In the genomic region with DNA sequence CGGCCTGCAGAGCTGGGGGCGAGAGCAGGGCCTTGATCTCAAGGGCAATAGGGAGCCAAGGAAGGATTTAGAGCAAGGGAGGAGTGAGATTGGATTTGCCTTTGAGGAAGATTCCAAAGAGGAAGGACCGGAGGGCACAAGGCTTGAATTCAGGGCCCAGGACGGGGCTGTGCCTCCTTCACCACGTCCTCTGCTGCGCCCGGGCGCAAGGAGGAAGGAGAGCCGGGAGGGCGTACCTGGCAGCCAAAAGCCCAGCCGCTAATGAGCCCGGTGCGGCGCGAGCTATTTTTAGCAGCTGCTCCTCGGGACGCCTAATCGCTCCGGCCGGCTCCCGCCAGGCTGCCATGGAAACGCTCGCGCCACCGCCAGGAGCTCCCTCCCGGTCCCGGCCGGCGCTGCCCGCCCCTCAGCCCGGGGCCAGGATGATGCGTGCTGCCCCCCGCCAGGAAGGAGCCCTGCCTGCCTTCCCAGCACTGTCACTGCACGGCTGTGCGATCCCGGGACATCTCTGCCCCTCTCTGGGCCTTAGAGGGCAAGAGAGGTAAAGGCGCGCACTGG, we compare ENCODE assay signal across 9 cellular contexts. TPM values are rescaled to one million over a fixed set of nuclear protein-coding genes. Genes with fewer than 3 reads are reported as not detected.
DNase-seq lines count a peak whose midpoint lies in the region; ATAC-seq and TF ChIP-seq lines count a peak whose summit lies in the region.
"Had no signal": no experiment of that assay in that cellular context is flagged by ENCODE, and none has a peak within 500 bp of the region (broad histone marks: within the 10 kb centered on the region; RNA-seq: fewer than 3 reads in every experiment).

No MANE protein-coding gene starts in this region.

- POLR2A ChIA-PET in T-cell (lab: Charles Lee) = interaction anchor here in 1 of 2 donors (0.6 kb wide), 1 partner anchor 1754 kb away, joined by 4 read pairs; no protein-coding TSS in a partner anchor
- POLR2A ChIA-PET in CD8-positive, alpha-beta T cell (lab: Charles Lee) = no interaction called here

- peaks cover 0 to 3% (median 0%) of the 10 kb centered on the region in 3 donors for H3K4me1 Mint-ChIP-seq in T-cell
- no peaks in the 10 kb centered on the region for H3K4me1 Mint-ChIP-seq in CD8-positive, alpha-beta T cell (ENCODE audit: low read depth)

- ATAC-seq in T-cell (replicated peaks in 1 of 4) = no peak
- ATAC-seq in CD8-positive, alpha-beta T cell = no peak

- H3K9me3 Mint-ChIP-seq in T-cell = peaks cover 4 to 12% (median 9%) of the 10 kb centered on the region in 3 donors
- peaks cover 10% of the 10 kb centered on the region for H3K9me3 Mint-ChIP-seq in CD8-positive, alpha-beta T cell

- H3K27me3 Mint-ChIP-seq in T-cell = peaks cover 24 to 40% of the 10 kb centered on the region in 2 donors
- peaks cover 21% of the 10 kb centered on the region for H3K27me3 Mint-ChIP-seq in CD8-positive, alpha-beta T cell (ENCODE audit: low read depth)

- 3% methylated on average over 38 of the region's 38 CpGs for WGBS in HUES64
- WGBS in smooth muscle cell (ENCODE audit: low lambda C conversion rate) = 11% methylated on average over 38 of the region's 38 CpGs

- H3K4me1 ChIP-seq in HUES64 (ENCODE audit: insufficient read depth, low read length) = 0 out of 2 replicates have a peak, but pooled peaks cover 2% of the 10 kb centered on the region
- H3K4me1 ChIP-seq in adipocyte (ENCODE audit: control insufficient read depth, insufficient read depth, low read length) = no peaks in the 10 kb centered on the region
- peaks cover 4% of the 10 kb centered on the region for H3K4me1 ChIP-seq in smooth muscle cell (ENCODE audit: low read depth)
- H3K4me1 ChIP-seq in CD8-positive, alpha-beta T cell (ENCODE audit: insufficient read depth, low read length) = no peaks in the 10 kb centered on the region
- no peaks in the 10 kb centered on the region for H3K4me1 ChIP-seq in ascending aorta

- H3K36me3 ChIP-seq in HUES64 (ENCODE audit: insufficient read depth, low read length) = no peaks in the 10 kb centered on the region
- H3K36me3 ChIP-seq in adipocyte (ENCODE audit: control insufficient read depth, insufficient read depth, low read length, severe bottlenecking) = no peaks in the 10 kb centered on the region
- no peaks in the 10 kb centered on the region for H3K36me3 ChIP-seq in smooth muscle cell (ENCODE audit: low read depth)
- H3K36me3 ChIP-seq in CD8-positive, alpha-beta T cell (ENCODE audit: insufficient read depth, low read length) = no peaks in the 10 kb centered on the region
- no peaks in the 10 kb centered on the region for H3K36me3 ChIP-seq in ascending aorta

- peak overlapping the region; percentile 42 for H3K4me3 ChIP-seq in HUES64 (ENCODE audit: low read length)
- no peak overlapping the region for H3K4me3 ChIP-seq in adipocyte (ENCODE audit: low read length)
- peak overlapping the region; percentile 25 for H3K4me3 ChIP-seq in smooth muscle cell
- no peak overlapping the region for H3K4me3 ChIP-seq in CD8-positive, alpha-beta T cell (ENCODE audit: low read depth, low read length)
- peak overlapping the region in 1 of 2 donors; percentile 2 for H3K4me3 ChIP-seq in ascending aorta

- peaks cover 9% of the 10 kb centered on the region for H3K36me3 Mint-ChIP-seq in T-cell
- H3K36me3 Mint-ChIP-seq in CD8-positive, alpha-beta T cell = peaks cover 3% of the 10 kb centered on the region

- TF ChIP-seq CTCF in smooth muscle cell (IDR thresholded peaks at IDR 0.05; ENCODE audit: borderline replicate concordance, insufficient read depth, poor library complexity, severe bottlenecking) = no peak
- TF ChIP-seq CTCF in CD8-positive, alpha-beta T cell (IDR thresholded peaks at IDR 0.05) = no peak
- TF ChIP-seq CTCF in ascending aorta (IDR thresholded peaks at IDR 0.05) = no peak

- intact Hi-C loops in CD8-positive, alpha-beta T cell (cut with DNase I, micrococcal nuclease) = no loop called here
- intact Hi-C loops in ascending aorta (cut with DNase I) = no loop called here

- H3K27ac ChIP-seq in HUES64 (ENCODE audit: low read depth, low read length) (peak overlapping the region; percentile 72; the same call in 1 of the 2 replicates), smooth muscle cell (ENCODE audit: low read depth) (peak overlapping the region; percentile 60), ascending aorta (no peak overlapping the region)
- no peak overlapping the region for H3K27ac ChIP-seq in CD8-positive, alpha-beta T cell (ENCODE audit: low read depth, low read length)

- H3K9me3 ChIP-seq in HUES64 (ENCODE audit: insufficient read depth, low read depth, low read length) = peaks cover 15% of the 10 kb centered on the region
- H3K9me3 ChIP-seq in adipocyte (ENCODE audit: control insufficient read depth, low read length) = peaks cover 31% of the 10 kb centered on the region
- no peaks in the 10 kb centered on the region for H3K9me3 ChIP-seq in smooth muscle cell (replicated peaks; ENCODE audit: low read depth)
- H3K9me3 ChIP-seq in CD8-positive, alpha-beta T cell (ENCODE audit: low read length) = no peaks in the 10 kb centered on the region
- peaks cover 9 to 12% of the 10 kb centered on the region in 2 donors for H3K9me3 ChIP-seq in ascending aorta

- H3K79me2 ChIP-seq in smooth muscle cell (ENCODE audit: low read depth) = no peaks in the 10 kb centered on the region

- no peaks in the 10 kb centered on the region for H4K20me1 ChIP-seq in smooth muscle cell (ENCODE audit: low read depth)

- no peak overlapping the region; the same call in 1 of the 2 replicates for H3K9ac ChIP-seq in HUES64 (ENCODE audit: low read depth, low read length)
- no peak overlapping the region for H3K9ac ChIP-seq in adipocyte (ENCODE audit: low read length)
- H3K9ac ChIP-seq in smooth muscle cell (ENCODE audit: low read depth) = no peak overlapping the region

- DNase-seq in adipocyte (ENCODE audit: low read depth) (peak; percentile 58), hepatic stellate cell (ENCODE audit: low spot score) (peak; percentile 52), smooth muscle cell (lab: John Stamatoyannopoulos, UW; ENCODE audit: unreplicated experiment) (peak; percentile 21), T-cell (no peak), middle frontal gyrus (ENCODE audit: extremely low spot score, low spot score) (no peak), ascending aorta (ENCODE audit: low spot score in 2 of 2) (no peak)
- DNase-seq in CD8-positive, alpha-beta T cell = no peak

- CTCF ChIA-PET in T-cell (lab: Charles Lee) = no interaction called here
- CTCF ChIA-PET in CD8-positive, alpha-beta T cell (lab: Charles Lee) = no interaction called here

- no peak overlapping the region for H2AFZ ChIP-seq in smooth muscle cell (ENCODE audit: low read depth)

- H3F3A ChIP-seq in smooth muscle cell (ENCODE audit: low read depth) = no peaks in the 10 kb centered on the region

- H3K27ac Mint-ChIP-seq in T-cell = no peak overlapping the region
- no peak overlapping the region for H3K27ac Mint-ChIP-seq in CD8-positive, alpha-beta T cell

- H3K27me3 ChIP-seq in HUES64 (ENCODE audit: insufficient read depth, low read length) = no peaks in the 10 kb centered on the region
- peaks cover 29% of the 10 kb centered on the region for H3K27me3 ChIP-seq in adipocyte (replicated peaks; ENCODE audit: control insufficient read depth, insufficient read depth, low read length)
- no peaks in the 10 kb centered on the region for H3K27me3 ChIP-seq in smooth muscle cell (ENCODE audit: low read depth)
- peaks cover 3% of the 10 kb centered on the region for H3K27me3 ChIP-seq in CD8-positive, alpha-beta T cell (ENCODE audit: insufficient read depth, low read length)
- no peaks in the 10 kb centered on the region for H3K27me3 ChIP-seq in ascending aorta

- H3K4me2 ChIP-seq in smooth muscle cell = peak overlapping the region; percentile 63

- no peak overlapping the region for H3K4me3 Mint-ChIP-seq in T-cell
- H3K4me3 Mint-ChIP-seq in CD8-positive, alpha-beta T cell = no peak overlapping the region

RNA-seq across cellular contexts. Expression of a gene that starts 31.3 kb away (rescaled TPM):
- 0.45 TPM for polyA plus RNA-seq in HUES64 (2013, experiment 1 of 2)
- polyA plus RNA-seq in HUES64 (2013, experiment 2 of 2) = 0.44 TPM
- 2.9 and 6.2 TPM in 2 replicates for total RNA-seq in smooth muscle cell
- 2.2 and 5.7 TPM in 2 replicates for polyA plus RNA-seq in smooth muscle cell
- total RNA-seq in T-cell = 1 to 10 TPM in 4 of 5 donors, under 1 TPM in 1; 0.66 to 2.7 (median 1.9) TPM
- 1 to 10 TPM; 1.1 to 1.8 TPM for total RNA-seq in CD8-positive, alpha-beta T cell
- total RNA-seq in ascending aorta = not detected
- total RNA-seq: pulmonary artery endothelial cell had no signal

Comparison
In these comparisons a context has a peak if more than half of its experiments do, and no peak if none do; other contexts are left out.
1. H3K27ac ChIP-seq: peak in HUES64 (single experiment) and smooth muscle cell (single experiment); none in CD8-positive, alpha-beta T cell (single experiment) and ascending aorta (0 of 2).
2. H3K4me3 ChIP-seq: peak in HUES64 (single experiment) and smooth muscle cell (single experiment); none in adipocyte (single experiment) and CD8-positive, alpha-beta T cell (single experiment).
3. DNase-seq: peak in adipocyte (single experiment), hepatic stellate cell (single experiment) and smooth muscle cell (single experiment); none in T-cell (0 of 34), CD8-positive, alpha-beta T cell (0 of 7), middle frontal gyrus (single experiment) and ascending aorta (0 of 2).